In genomic region chr7:10401793-10402192, GRCh38 we compare ENCODE assay signal across 10 cellular contexts.
"Had no signal": no experiment of that assay in that cellular context is flagged by ENCODE, and none has a peak within 500 bp of the region (broad histone marks: within the 10 kb centered on the region; RNA-seq: fewer than 3 reads in every experiment).

No MANE protein-coding gene starts in this region.

- DNase-seq: GM23248, GOT3, H7, H9, HCEC 1CT, HFFc6 had no signal

- H3K27ac ChIP-seq: GM23248 had no signal

- H3K9ac ChIP-seq: GM23248 had no signal

- H3K4me2 ChIP-seq: GM23338 had no signal

- H3K4me3 ChIP-seq: GM23248, GM23338, HAP-1 had no signal

- H2AFZ ChIP-seq: GM23248, GM23338 had no signal

- FAIRE-seq: H1 had no signal

- H3K36me3 ChIP-seq: HAP-1 had no signal

- ATAC-seq: GM23338, HCT116 had no signal
